14 cellular contexts compared by ENCODE assay signal in genomic region chr9:133958756-133959155, GRCh38. TPM values are rescaled to one million over a fixed set of nuclear protein-coding genes. Genes with fewer than 3 reads are reported as not detected.
DNase-seq lines count a peak whose midpoint lies in the region; ATAC-seq, FAIRE-seq and TF ChIP-seq lines count a peak whose summit lies in the region.
"Had no signal": no experiment of that assay in that cellular context is flagged by ENCODE, and none has a peak within 500 bp of the region (broad histone marks: within the 10 kb centered on the region; RNA-seq: fewer than 3 reads in every experiment).

No MANE protein-coding gene starts in this region.

- intact Hi-C loops in mucosa of descending colon (cut with DNase I, micrococcal nuclease): no loop called here

- H3K4me3 ChIP-seq in mucosa of descending colon: no peak overlapping the region
- H3K4me3 ChIP-seq: ovary had no signal

- no peak for TF ChIP-seq CTCF in RWPE1 (conservative IDR thresholded peaks at IDR 0.05; ENCODE audit: low read depth)
- TF ChIP-seq CTCF in mucosa of descending colon (IDR thresholded peaks at IDR 0.05): no peak

- peak overlapping the region; percentile 78 for H3K27ac ChIP-seq in RWPE1
- H3K27ac ChIP-seq: ovary had no signal

- H3K4me1 Mint-ChIP-seq in effector memory CD8-positive, alpha-beta T cell (ENCODE audit: low read depth in 2 of 2): peaks cover 9 to 30% of the 10 kb centered on the region in 2 donors

- H3K4me1 ChIP-seq in mucosa of descending colon (ENCODE audit: low read depth): peaks cover 3% of the 10 kb centered on the region

- H3K36me3 ChIP-seq in mucosa of descending colon (ENCODE audit: low read depth): no peaks in the 10 kb centered on the region
- H3K36me3 ChIP-seq: ovary had no signal

- peaks cover 0 to 8% of the 10 kb centered on the region in 2 donors for H3K27me3 Mint-ChIP-seq in effector memory CD8-positive, alpha-beta T cell

- TF ChIP-seq POLR2A in GM12891 (IDR thresholded peaks at IDR 0.05; ENCODE audit: low read depth, low read length): no peak

- ATAC-seq in GM21529 (IDR thresholded peaks at IDR 0.05; ENCODE audit: unreplicated experiment) (peak; percentile 42), mucosa of descending colon (peak; percentile 32), GM18520 (IDR thresholded peaks at IDR 0.05; ENCODE audit: unreplicated experiment) (no peak)
- no peak for ATAC-seq in effector memory CD8-positive, alpha-beta T cell (replicated peaks)

- POLR2A ChIA-PET in RWPE1 (lab: Yijun Ruan, JAX; ENCODE audit: low non-redundant PET): interaction anchor here (0.6 kb wide), 1 partner anchor 164 kb away, joined by 3 read pairs; no protein-coding TSS in a partner anchor

- H3K9me3 ChIP-seq in mucosa of descending colon: no peaks in the 10 kb centered on the region
- H3K9me3 ChIP-seq: BE2C, ovary had no signal

- peak overlapping the region in 1 of 2 donors; percentile 0 for H3K4me3 Mint-ChIP-seq in effector memory CD8-positive, alpha-beta T cell
- H3K4me3 Mint-ChIP-seq: T-helper 2 cell treated with Interferon-gamma antibody and Interleukin-4, amounts not matched to agents 5 μg/mL and 100 μg/mL, for 36 hours had no signal

- H3K27ac Mint-ChIP-seq in effector memory CD8-positive, alpha-beta T cell: peak overlapping the region in 1 of 2 donors; percentile 75
- H3K27ac Mint-ChIP-seq: T-helper 2 cell treated with Interferon-gamma antibody and Interleukin-4, amounts not matched to agents 5 μg/mL and 100 μg/mL, for 36 hours had no signal

- FAIRE-seq in GM12891 (lab: Jason Lieb, UNC): peak; percentile 77

- H3K36me3 Mint-ChIP-seq in effector memory CD8-positive, alpha-beta T cell (ENCODE audit: insufficient read depth): peaks cover 4% of the 10 kb centered on the region

- no peaks in the 10 kb centered on the region for H3K9me3 Mint-ChIP-seq in effector memory CD8-positive, alpha-beta T cell
- H3K9me3 Mint-ChIP-seq: T-helper 2 cell treated with Interferon-gamma antibody and Interleukin-4, amounts not matched to agents 5 μg/mL and 100 μg/mL, for 36 hours had no signal

- no peak for DNase-seq in GM12891 (ENCODE audit: insufficient read length, low spot score)
- DNase-seq in RWPE1 (ENCODE audit: low spot score): peak; percentile 44
- DNase-seq in mucosa of descending colon: peak in 2 of 3 donors; percentile 24 to 61
- DNase-seq in effector memory CD8-positive, alpha-beta T cell: no peak
- no peak for DNase-seq in germinal center (ENCODE audit: low spot score)
- no peak for DNase-seq in activated CD8-positive, alpha-beta memory T cell treated with anti-CD3 and anti-CD28 coated beads, Interleukin-2, amount 50 U/mL, for 4 hours
- DNase-seq: BE2C; NCI-H2107; OCI-M1; ovary; stimulated activated CD4-positive, alpha-beta T cell treated with anti-CD3 and anti-CD28 coated beads, Interleukin-15, amount 100 ng/mL, for 24 hours had no signal

- CTCF ChIA-PET in RWPE1 (lab: Yijun Ruan, JAX): interaction anchor here (0.9 kb wide), 1 partner anchor 35 kb away, joined by 4 read pairs; no protein-coding TSS in a partner anchor

TF ChIP-seq in GM12891, 5 proteins besides CTCF, POLR2A, EP300 and RAD21:
- TF ChIP-seq PAX5 (IDR thresholded peaks at IDR 0.05; ENCODE audit: insufficient read depth, low read length, severe bottlenecking) (no peak), SPI1 (IDR thresholded peaks at IDR 0.05; ENCODE audit: low read depth, low read length) (peak; percentile 43; the same call in 1 of the 2 replicates)

RNA-seq across cellular contexts. Expression of gene VAV2, which starts 33.4 kb away (rescaled TPM):
- 25.3 TPM for polyA plus RNA-seq in GM12891 (2012; ENCODE audit: low read depth, missing spikeins)
- 10 to 100 TPM; 29.4 to 34.8 (median 34.5) TPM for total RNA-seq in mucosa of descending colon

Comparison
In these comparisons a context has a peak if more than half of its experiments do, and no peak if none do; other contexts are left out.
1. DNase-seq: peak in RWPE1 (single experiment) and mucosa of descending colon (2 of 3); none in GM12891 (single experiment), effector memory CD8-positive, alpha-beta T cell (0 of 3), germinal center (single experiment) and activated CD8-positive, alpha-beta memory T cell treated with anti-CD3 and anti-CD28 coated beads, Interleukin-2, amount 50 U/mL, for 4 hours (single experiment).
2. ATAC-seq: peak in GM21529 (single experiment) and mucosa of descending colon (single experiment); none in effector memory CD8-positive, alpha-beta T cell (single experiment) and GM18520 (single experiment).